1 cellular context compared by ENCODE assay signal in genomic region chr5:132293992-132294727, GRCh38.
TF ChIP-seq lines count a peak whose summit lies in the region.

Gene SLC22A4 (plus strand): TSS chr5:132294394. CDS start chr5:132294617, 223 bp downstream.

TF ChIP-seq in K562, 482 proteins besides CTCF, POLR2A, EP300 and RAD21 (continued from another document and continues in another):
- no peak for TF ChIP-seq PATZ1 (CRISPR knock-in tag; IDR thresholded peaks at IDR 0.05; ENCODE audit: borderline replicate concordance)
- TF ChIP-seq TOE1 (IDR thresholded peaks at IDR 0.05; ENCODE audit: borderline replicate concordance), result peak; percentile 57; the same call in 1 of the 2 replicates
- TF ChIP-seq TOE1 (CRISPR knock-in tag; IDR thresholded peaks at IDR 0.05; ENCODE audit: borderline replicate concordance, low read depth), result no peak
- TF ChIP-seq HNRNPK (IDR thresholded peaks at IDR 0.05; ENCODE audit: low read depth, low read length, poor library complexity, severe bottlenecking), result no peak
- no peak for TF ChIP-seq NEUROD1 (IDR thresholded peaks at IDR 0.05; ENCODE audit: borderline replicate concordance, low read depth, low read length, partially characterized antibody)
- TF ChIP-seq VEZF1 (CRISPR knock-in tag; IDR thresholded peaks at IDR 0.05), result peak; percentile 50
- TF ChIP-seq RAD51 (IDR thresholded peaks at IDR 0.05; ENCODE audit: borderline replicate concordance, low read depth), result peak; percentile 79
- no peak for TF ChIP-seq PHTF2 (CRISPR knock-in tag; IDR thresholded peaks at IDR 0.05)
- TF ChIP-seq IFI16 (CRISPR knock-in tag; IDR thresholded peaks at IDR 0.05), result no peak
- TF ChIP-seq AFF1 (IDR thresholded peaks at IDR 0.05; ENCODE audit: low read depth in 1 of 2, partially characterized antibody in 2 of 2), result no peak
- no peak for TF ChIP-seq BACH1 (tag; IDR thresholded peaks at IDR 0.05)
- no peak for TF ChIP-seq TAF9B (IDR thresholded peaks at IDR 0.05; ENCODE audit: partially characterized antibody)
- peak; percentile 31; the same call in 1 of the 2 replicates for TF ChIP-seq NR3C1 (CRISPR knock-in tag; IDR thresholded peaks at IDR 0.05)
- peak; percentile 34 for TF ChIP-seq FIP1L1 (IDR thresholded peaks at IDR 0.05; ENCODE audit: low read depth, low read length, poor library complexity, severe bottlenecking)
- no peak for TF ChIP-seq HES1 (IDR thresholded peaks at IDR 0.05; ENCODE audit: low read depth)
- no peak for TF ChIP-seq ZNF77 (CRISPR knock-in tag; IDR thresholded peaks at IDR 0.05)
- no peak for TF ChIP-seq ATF6 (CRISPR knock-in tag; IDR thresholded peaks at IDR 0.05)
- TF ChIP-seq E2F6 (IDR thresholded peaks at IDR 0.05; ENCODE audit: borderline replicate concordance in 1 of 2, extremely low read depth in 1 of 2, insufficient read depth in 1 of 2, insufficient read length in 1 of 2, low read depth in 1 of 2, low read length in 1 of 2, poor library complexity in 1 of 2, severe bottlenecking in 1 of 2), result peak; percentile 39 to 84
- TF ChIP-seq HBP1 (CRISPR knock-in tag; IDR thresholded peaks at IDR 0.05), result no peak
- no peak for TF ChIP-seq MAFF (IDR thresholded peaks at IDR 0.05; ENCODE audit: low read length)
- peak; percentile 86 for TF ChIP-seq EP400 (IDR thresholded peaks at IDR 0.05)
- peak; percentile 92 to 94 for TF ChIP-seq MNT (conservative IDR thresholded peaks at IDR 0.05)
- no peak for TF ChIP-seq FOS (IDR thresholded peaks at IDR 0.05; ENCODE audit: extremely low read depth, insufficient read length)
- no peak for TF ChIP-seq CUX1 (CRISPR knock-in tag; IDR thresholded peaks at IDR 0.05)
- no peak for TF ChIP-seq PML (IDR thresholded peaks at IDR 0.05; ENCODE audit: low read length)
- no peak for TF ChIP-seq TFE3 (CRISPR knock-in tag; IDR thresholded peaks at IDR 0.05)
- TF ChIP-seq PHB2 (IDR thresholded peaks at IDR 0.05; ENCODE audit: low read depth), result no peak
- TF ChIP-seq MYBL2 (IDR thresholded peaks at IDR 0.05; ENCODE audit: low read depth), result no peak
- TF ChIP-seq MYBL2 (CRISPR knock-in tag; IDR thresholded peaks at IDR 0.05; ENCODE audit: borderline replicate concordance), result no peak
- TF ChIP-seq ZNF12 (CRISPR knock-in tag; IDR thresholded peaks at IDR 0.05), result no peak
- no peak for TF ChIP-seq SETDB1 (IDR thresholded peaks at IDR 0.05; ENCODE audit: low read length)
- peak; percentile 62; the same call in 1 of the 2 replicates for TF ChIP-seq KAT7 (CRISPR knock-in tag; IDR thresholded peaks at IDR 0.05; ENCODE audit: borderline replicate concordance)
- no peak for TF ChIP-seq MTA1 (IDR thresholded peaks at IDR 0.05; ENCODE audit: borderline replicate concordance)
- TF ChIP-seq U2AF1 (optimal IDR thresholded peaks at IDR 0.05; ENCODE audit: low read depth, low read length), result peak; percentile 69
- no peak for TF ChIP-seq ETS2 (tag; IDR thresholded peaks at IDR 0.05; ENCODE audit: borderline replicate concordance, poor library complexity, severe bottlenecking)
- no peak; a peak in 1 of 4 replicates for TF ChIP-seq TEAD1 (CRISPR knock-in tag; IDR thresholded peaks at IDR 0.05)
- TF ChIP-seq FOXM1 (IDR thresholded peaks at IDR 0.05; ENCODE audit: low read depth), result 0 out of 2 replicates have a peak, but pooled peaks have one; percentile 24
- TF ChIP-seq FOXM1 (CRISPR knock-in tag; IDR thresholded peaks at IDR 0.05; ENCODE audit: low read depth), result no peak
- TF ChIP-seq ZFP36 (IDR thresholded peaks at IDR 0.05; ENCODE audit: low read depth, low read length, partially characterized antibody), result no peak
